In genomic region chr10:131544495-131544894, GRCh38 we compare ENCODE assay signal across 6 cellular contexts.
"Had no signal": no experiment of that assay in that cellular context is flagged by ENCODE, and none has a peak within 500 bp of the region (broad histone marks: within the 10 kb centered on the region; RNA-seq: fewer than 3 reads in every experiment).

No MANE protein-coding gene starts in this region.

- FAIRE-seq: H54, HTR-8/SVneo, K562 had no signal

- ATAC-seq: K562 had no signal

- H3K4me3 ChIP-seq: K562 had no signal

- DNase-seq: GOT3, HCEC 1CT, IMR-90 had no signal
